8 cellular contexts compared by ENCODE assay signal in the genomic region with DNA sequence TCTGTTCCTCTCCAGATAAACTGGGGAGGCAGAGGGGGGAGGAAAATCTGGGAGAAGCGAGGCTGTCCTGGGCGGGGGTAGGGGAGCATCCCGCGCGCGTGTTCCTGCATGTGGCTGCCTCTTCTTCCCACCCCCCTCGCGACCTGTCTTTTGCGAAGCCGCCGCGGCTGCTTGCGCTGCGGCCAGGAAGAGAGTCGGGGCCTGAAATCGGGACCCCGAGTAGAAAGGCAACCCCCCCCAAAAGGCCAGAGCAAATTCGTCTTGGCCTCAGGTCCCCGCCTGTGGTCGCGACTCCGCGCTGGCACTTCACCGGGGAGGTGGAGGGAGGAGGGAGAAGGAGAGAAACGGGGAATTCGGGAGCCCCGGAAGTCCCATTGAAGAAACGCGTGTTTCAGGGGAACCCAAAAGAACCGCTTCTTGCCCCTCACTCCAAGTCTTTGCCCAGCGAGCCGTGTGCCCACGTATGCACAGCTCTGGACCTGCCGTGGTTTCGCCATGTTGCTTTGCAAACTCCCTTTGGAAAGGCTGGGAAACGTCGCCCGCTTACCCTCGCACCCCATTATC. TPM values are rescaled to one million over a fixed set of nuclear protein-coding genes. Genes with fewer than 3 reads are reported as not detected.
A peak's percentile ranks its signal among the peaks of the same experiment; 100 is the strongest.
DNase-seq lines count a peak whose midpoint lies in the region; ATAC-seq lines count a peak whose summit lies in the region.

No MANE protein-coding gene starts in this region.

- H3K4me3 ChIP-seq in iPS-15b (ENCODE audit: low read depth, low read length) = peak overlapping the region; percentile 93

- peak overlapping the region; percentile 99 for H3K27ac Mint-ChIP-seq in activated naive CD8-positive, alpha-beta T cell treated with anti-CD3 and anti-CD28 coated beads, Interleukin-2, amount 10 ng/mL, durations not matched to agents 7 days and 5 days
- peak overlapping the region; percentile 89 for H3K27ac Mint-ChIP-seq in stimulated activated memory B cell treated with anti-CD40 and anti-IgM and Interleukin-4, amounts not matched to agents 10 μg/mL and 1 μg/mL and 100 μg/mL, for 72 hours

- H3K9me3 Mint-ChIP-seq in activated naive CD8-positive, alpha-beta T cell treated with anti-CD3 and anti-CD28 coated beads, Interleukin-2, amount 10 ng/mL, durations not matched to agents 7 days and 5 days = no peaks in the 10 kb centered on the region
- H3K9me3 Mint-ChIP-seq in stimulated activated memory B cell treated with anti-CD40 and anti-IgM and Interleukin-4, amounts not matched to agents 10 μg/mL and 1 μg/mL and 100 μg/mL, for 72 hours = no peaks in the 10 kb centered on the region

- no peaks in the 10 kb centered on the region for H3K9me3 ChIP-seq in iPS-15b (ENCODE audit: control insufficient read depth, insufficient read depth, low read length)

- no peaks in the 10 kb centered on the region for H3K27me3 Mint-ChIP-seq in activated naive CD8-positive, alpha-beta T cell treated with anti-CD3 and anti-CD28 coated beads, Interleukin-2, amount 10 ng/mL, durations not matched to agents 7 days and 5 days
- H3K27me3 Mint-ChIP-seq in stimulated activated memory B cell treated with anti-CD40 and anti-IgM and Interleukin-4, amounts not matched to agents 10 μg/mL and 1 μg/mL and 100 μg/mL, for 72 hours = no peaks in the 10 kb centered on the region

- POLR2A ChIA-PET in activated naive CD8-positive, alpha-beta T cell treated with anti-CD3 and anti-CD28 coated beads, Interleukin-2, amount 10 ng/mL, durations not matched to agents 7 days and 5 days (lab: Charles Lee) = interaction anchor here (1.0 to 11.7 kb wide), 10 partner anchors 7 to 401 kb away, joined by 3 to 292 read pairs (median 18); partner anchors contain the start of gene PARP11

- peaks cover 45% of the 10 kb centered on the region for H3K27me3 ChIP-seq in iPS-15b (ENCODE audit: control insufficient read depth, insufficient read depth, low read length)

- no peak for ATAC-seq in activated naive CD8-positive, alpha-beta T cell treated with anti-CD3 and anti-CD28 coated beads, Interleukin-2, amount 10 ng/mL, durations not matched to agents 7 days and 5 days (ENCODE audit: low read depth)
- ATAC-seq in stimulated activated memory B cell treated with anti-CD40 and anti-IgM and Interleukin-4, amounts not matched to agents 10 μg/mL and 1 μg/mL and 100 μg/mL, for 72 hours = no peak
- no peak for ATAC-seq in activated CD4-positive, CD25-positive, alpha-beta regulatory T cell treated with anti-CD3 and anti-CD28 coated beads, Interleukin-2, amount 50 U/mL, for 24 hours
- no peak for ATAC-seq in HG02763 (IDR thresholded peaks at IDR 0.05; ENCODE audit: unreplicated experiment)

- H3K9ac ChIP-seq in iPS-15b (ENCODE audit: low read depth, low read length) = peak overlapping the region; percentile 83

- H3K4me1 ChIP-seq in iPS-15b (ENCODE audit: control insufficient read depth, insufficient read depth, low read length) = peaks cover 24% of the 10 kb centered on the region

- peak overlapping the region; percentile 90 for H3K4me3 Mint-ChIP-seq in activated naive CD8-positive, alpha-beta T cell treated with anti-CD3 and anti-CD28 coated beads, Interleukin-2, amount 10 ng/mL, durations not matched to agents 7 days and 5 days
- H3K4me3 Mint-ChIP-seq in stimulated activated memory B cell treated with anti-CD40 and anti-IgM and Interleukin-4, amounts not matched to agents 10 μg/mL and 1 μg/mL and 100 μg/mL, for 72 hours = peak overlapping the region; percentile 95

- H3K36me3 ChIP-seq in iPS-15b (ENCODE audit: control insufficient read depth, insufficient read depth, low read length) = no peaks in the 10 kb centered on the region

- H3K4me1 Mint-ChIP-seq in activated naive CD8-positive, alpha-beta T cell treated with anti-CD3 and anti-CD28 coated beads, Interleukin-2, amount 10 ng/mL, durations not matched to agents 7 days and 5 days = peaks cover 33% of the 10 kb centered on the region
- peaks cover 56% of the 10 kb centered on the region for H3K4me1 Mint-ChIP-seq in stimulated activated memory B cell treated with anti-CD40 and anti-IgM and Interleukin-4, amounts not matched to agents 10 μg/mL and 1 μg/mL and 100 μg/mL, for 72 hours

- peaks cover 47% of the 10 kb centered on the region for H3K36me3 Mint-ChIP-seq in activated naive CD8-positive, alpha-beta T cell treated with anti-CD3 and anti-CD28 coated beads, Interleukin-2, amount 10 ng/mL, durations not matched to agents 7 days and 5 days
- peaks cover 21% of the 10 kb centered on the region for H3K36me3 Mint-ChIP-seq in stimulated activated memory B cell treated with anti-CD40 and anti-IgM and Interleukin-4, amounts not matched to agents 10 μg/mL and 1 μg/mL and 100 μg/mL, for 72 hours

- peak; percentile 85 for DNase-seq in activated CD8-positive, alpha-beta memory T cell treated with anti-CD3 and anti-CD28 coated beads for 24 hours
- no peak for DNase-seq in activated CD8-positive, alpha-beta memory T cell treated with anti-CD3 and anti-CD28 coated beads, Interleukin-2, amount 50 U/mL, for 4 hours
- DNase-seq in activated naive CD8-positive, alpha-beta T cell treated with anti-CD3 and anti-CD28 coated beads, Interleukin-2, amount 10 ng/mL, durations not matched to agents 7 days and 5 days = no peak
- DNase-seq in T1000 (lab: John Stamatoyannopoulos, UW) = no peak

RNA-seq across cellular contexts. Expression of gene CCND2, which starts 0.9 kb away (rescaled TPM):
- 100 to 1,000 TPM; 417 to 438 TPM for total RNA-seq in activated naive CD8-positive, alpha-beta T cell treated with anti-CD3 and anti-CD28 coated beads, Interleukin-2, amount 10 ng/mL, durations not matched to agents 7 days and 5 days

RNA-seq across cellular contexts. Expression of gene TIGAR, which starts 46.5 kb away (rescaled TPM):
- total RNA-seq in activated naive CD8-positive, alpha-beta T cell treated with anti-CD3 and anti-CD28 coated beads, Interleukin-2, amount 10 ng/mL, durations not matched to agents 7 days and 5 days = 10 to 100 TPM in 1 of 2 experiments, 1 to 10 TPM in 1; 9.7 to 11.4 TPM
